Comparison of ENCODE assay signal across 16 cellular contexts in the genomic region with DNA sequence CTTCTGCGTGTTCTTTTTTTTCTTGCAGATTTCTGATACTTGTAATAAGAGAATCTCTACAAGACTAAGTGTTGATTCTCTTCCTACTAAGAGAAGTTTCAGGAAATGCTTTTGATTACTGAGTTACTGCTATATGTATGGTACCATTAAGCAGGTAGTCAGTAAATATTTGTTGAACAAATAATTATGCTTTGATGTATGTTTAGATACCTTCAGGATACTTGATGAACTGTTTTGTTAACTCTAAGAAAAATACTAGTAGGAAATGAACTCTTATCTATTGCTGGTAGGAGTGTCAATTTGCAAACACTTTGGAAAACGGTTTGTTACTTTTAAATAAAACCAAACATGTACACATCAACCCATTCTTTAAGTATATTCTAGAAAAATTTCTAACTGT.
DNase-seq lines count a peak whose midpoint lies in the region; TF ChIP-seq lines count a peak whose summit lies in the region.
"Had no signal": no experiment of that assay in that cellular context is flagged by ENCODE, and none has a peak within 500 bp of the region (broad histone marks: within the 10 kb centered on the region; RNA-seq: fewer than 3 reads in every experiment).

No MANE protein-coding gene starts in this region.

- H3K27ac ChIP-seq in endodermal cell (ENCODE audit: low read depth, low read length) (no peak overlapping the region), subcutaneous abdominal adipose tissue (ENCODE audit: low read depth, low read length) (peak overlapping the region; percentile 5)
- H3K27ac ChIP-seq: BLaER1 treated with 17β-estradiol and CSF1 and Interleukin-3, amounts not matched to agents 10 nM and 100 nM had no signal

- no peaks in the 10 kb centered on the region for H3K27me3 Mint-ChIP-seq in endodermal cell (ENCODE audit: insufficient read depth)
- H3K27me3 Mint-ChIP-seq: B cell had no signal

- peaks cover 19% of the 10 kb centered on the region for H3K36me3 Mint-ChIP-seq in endodermal cell (ENCODE audit: low read depth)
- H3K36me3 Mint-ChIP-seq: CD8-positive, alpha-beta T cell had no signal

- no peak overlapping the region for H3K4me3 Mint-ChIP-seq in endodermal cell
- H3K4me3 Mint-ChIP-seq: B cell; CD8-positive, alpha-beta T cell; H9 had no signal

- H3K27me3 ChIP-seq in endodermal cell (ENCODE audit: control insufficient read depth, insufficient read depth, low read length, poor library complexity, severe bottlenecking), result no peaks in the 10 kb centered on the region
- no peaks in the 10 kb centered on the region for H3K27me3 ChIP-seq in subcutaneous abdominal adipose tissue (ENCODE audit: control insufficient read depth in 5 of 5, insufficient read depth in 4 of 5, low read length in 5 of 5)
- H3K27me3 ChIP-seq: BLaER1 treated with 17β-estradiol and CSF1 and Interleukin-3, amounts not matched to agents 10 nM and 100 nM had no signal

- H3K9me3 Mint-ChIP-seq in endodermal cell, result peaks cover 10% of the 10 kb centered on the region
- H3K9me3 Mint-ChIP-seq: CD8-positive, alpha-beta T cell had no signal

- WGBS in endodermal cell (ENCODE audit: insufficient coverage in 1 of 2, insufficient read length in 1 of 2), 2 experiments, result 94% methylated on average over 1 of the region's 2 CpGs; no CpG with 5 or more reads in 1 of the 2 experiments

- DNase-seq in NCI-H510A treated with DMSO at 0.1 percent for 48 hours (lab: John Stamatoyannopoulos, UW) (peak; percentile 19), NCI-H510A (lab: John Stamatoyannopoulos, UW) (no peak), DMS53 treated with DMSO at 0.1 percent for 48 hours (lab: John Stamatoyannopoulos, UW; ENCODE audit: unreplicated experiment) (peak; percentile 96), endodermal cell (no peak), NCI-H1436 (lab: John Stamatoyannopoulos, UW) (no peak), Ammon's horn (ENCODE audit: low spot score) (no peak)
- DNase-seq: 8988T; Calu3; CD8-positive, alpha-beta T cell; DMS79 treated with DMSO at 0.1 percent for 48 hours; GF-D8; H9 had no signal

- no peak for TF ChIP-seq CTCF in endodermal cell (conservative IDR thresholded peaks at IDR 0.05)

- peaks cover 20% of the 10 kb centered on the region for H3K4me1 Mint-ChIP-seq in endodermal cell
- H3K4me1 Mint-ChIP-seq: B cell, H9 had no signal

- peaks cover 18% of the 10 kb centered on the region for H3K9me3 ChIP-seq in endodermal cell (ENCODE audit: control insufficient read depth, low read length)
- H3K9me3 ChIP-seq in subcutaneous abdominal adipose tissue (ENCODE audit: control insufficient read depth in 5 of 5, low read length in 5 of 5), result no peaks in the 10 kb centered on the region

- H3K36me3 ChIP-seq in endodermal cell (ENCODE audit: control insufficient read depth, insufficient read depth, low read length), result peaks cover 19% of the 10 kb centered on the region
- no peaks in the 10 kb centered on the region for H3K36me3 ChIP-seq in subcutaneous abdominal adipose tissue (ENCODE audit: control insufficient read depth in 5 of 5, insufficient read depth in 5 of 5, low read length in 5 of 5)

- no peak overlapping the region for H3K9ac ChIP-seq in endodermal cell (ENCODE audit: extremely low read depth, low read length, poor library complexity, severe bottlenecking)
- no peak overlapping the region for H3K9ac ChIP-seq in subcutaneous abdominal adipose tissue (ENCODE audit: low read length in 5 of 5)
- H3K9ac ChIP-seq: BLaER1 treated with 17β-estradiol and CSF1 and Interleukin-3, amounts not matched to agents 10 nM and 100 nM had no signal

- H3K27ac Mint-ChIP-seq in endodermal cell, result peak overlapping the region; percentile 13
- H3K27ac Mint-ChIP-seq: B cell; CD8-positive, alpha-beta T cell; H9 had no signal

- peak overlapping the region; percentile 8 for H3K4me3 ChIP-seq in endodermal cell (ENCODE audit: low read length)
- H3K4me3 ChIP-seq in subcutaneous abdominal adipose tissue (ENCODE audit: low read depth in 1 of 5, low read length in 5 of 5), result no peak overlapping the region
- H3K4me3 ChIP-seq: BLaER1 treated with 17β-estradiol and CSF1 and Interleukin-3, amounts not matched to agents 10 nM and 100 nM; GM12878 had no signal

- H3K4me1 ChIP-seq in endodermal cell (ENCODE audit: control insufficient read depth, insufficient read depth, low read length) (peaks cover 5% of the 10 kb centered on the region), subcutaneous abdominal adipose tissue (ENCODE audit: control insufficient read depth in 5 of 5, insufficient read depth in 5 of 5, low read length in 5 of 5) (peaks cover 0 to 9% (median 6%) of the 10 kb centered on the region in 5 donors)
- H3K4me1 ChIP-seq: BLaER1 treated with 17β-estradiol and CSF1 and Interleukin-3, amounts not matched to agents 10 nM and 100 nM had no signal

Comparison
In these comparisons a context has a peak if more than half of its experiments do, and no peak if none do; other contexts are left out.
1. DNase-seq: peak in NCI-H510A treated with DMSO at 0.1 percent for 48 hours (single experiment) and DMS53 treated with DMSO at 0.1 percent for 48 hours (single experiment); none in NCI-H510A (single experiment), endodermal cell (single experiment), NCI-H1436 (single experiment) and Ammon's horn (single experiment).